1 cellular context compared by ENCODE assay signal in genomic region chr7:23183279-23184012, GRCh38.
TF ChIP-seq lines count a peak whose summit lies in the region.

No MANE protein-coding gene starts in this region.

TF ChIP-seq in GM12878, 131 proteins besides CTCF, POLR2A, EP300 and RAD21 (continued from another document and continues in another):
- TF ChIP-seq CEBPZ (IDR thresholded peaks at IDR 0.05; ENCODE audit: low read depth, low read length) (no peak), GATAD2B (conservative IDR thresholded peaks at IDR 0.05; ENCODE audit: low read depth) (0 out of 2 replicates have a peak, but pooled peaks have one; percentile 20), BHLHE40 (IDR thresholded peaks at IDR 0.05; ENCODE audit: borderline replicate concordance in 1 of 2, low read depth in 2 of 2, low read length in 1 of 2) (no peak), KAT2A (conservative IDR thresholded peaks at IDR 0.05; ENCODE audit: control insufficient read depth, low read depth, low read length) (no peak), SMAD5 (IDR thresholded peaks at IDR 0.05; ENCODE audit: low read depth) (no peak), ZNF207 (IDR thresholded peaks at IDR 0.05; ENCODE audit: borderline replicate concordance) (no peak), PKNOX1 (IDR thresholded peaks at IDR 0.05) (no peak), ELK1 (IDR thresholded peaks at IDR 0.05; ENCODE audit: low read depth, low read length) (no peak), SRF (IDR thresholded peaks at IDR 0.05; ENCODE audit: low read depth in 2 of 2, low read length in 2 of 2) (no peak), TCF7 (IDR thresholded peaks at IDR 0.05; ENCODE audit: borderline replicate concordance) (no peak), SMAD1 (IDR thresholded peaks at IDR 0.05; ENCODE audit: low read depth, partially characterized antibody) (no peak), ATF2 (IDR thresholded peaks at IDR 0.05; ENCODE audit: low read length) (no peak), IKZF1 (conservative IDR thresholded peaks at IDR 0.05) (peak; percentile 40; the same call in 1 of the 2 replicates), FOXK2 (IDR thresholded peaks at IDR 0.05) (no peak), PML (IDR thresholded peaks at IDR 0.05; ENCODE audit: low read length) (no peak), NFYA (IDR thresholded peaks at IDR 0.05; ENCODE audit: borderline replicate concordance, low read depth, low read length) (no peak), HCFC1 (IDR thresholded peaks at IDR 0.05; ENCODE audit: low read length) (no peak), POLR2AphosphoS5 (IDR thresholded peaks at IDR 0.05; ENCODE audit: low read length) (no peak), NRF1 (conservative IDR thresholded peaks at IDR 0.05; ENCODE audit: low read depth, low read length) (no peak), RELB (IDR thresholded peaks at IDR 0.05; ENCODE audit: low read depth) (no peak), IRF5 (IDR thresholded peaks at IDR 0.05; ENCODE audit: borderline replicate concordance) (no peak), EED (IDR thresholded peaks at IDR 0.05; ENCODE audit: low read depth) (no peak), MYB (IDR thresholded peaks at IDR 0.05; ENCODE audit: borderline replicate concordance, low read depth, low read length) (0 out of 2 replicates have a peak, but pooled peaks have one; percentile 23), MLLT1 (IDR thresholded peaks at IDR 0.05) (peak; percentile 83), EZH2 (IDR thresholded peaks at IDR 0.05; ENCODE audit: borderline replicate concordance, control insufficient read depth, low read depth, low read length) (no peak), MTA2 (IDR thresholded peaks at IDR 0.05; ENCODE audit: low read depth) (peak; percentile 26; the same call in 1 of the 2 replicates), SP1 (IDR thresholded peaks at IDR 0.05; ENCODE audit: low read depth, low read length) (no peak), SMARCA5 (IDR thresholded peaks at IDR 0.05) (no peak), ZBTB40 (IDR thresholded peaks at IDR 0.05; ENCODE audit: borderline replicate concordance) (0 out of 2 replicates have a peak, but pooled peaks have one; percentile 41), ZNF622 (IDR thresholded peaks at IDR 0.05) (no peak), ZBED1 (IDR thresholded peaks at IDR 0.05; ENCODE audit: borderline replicate concordance) (no peak), EGR1 (IDR thresholded peaks at IDR 0.05; ENCODE audit: borderline replicate concordance in 1 of 2, low read depth in 2 of 2, low read length in 2 of 2) (no peak), SREBF2 (IDR thresholded peaks at IDR 0.05; ENCODE audit: low read length) (no peak), NFIC (IDR thresholded peaks at IDR 0.05; ENCODE audit: low read depth, low read length) (peak; percentile 55; the same call in 1 of the 2 replicates), JUNB (IDR thresholded peaks at IDR 0.05) (peak; percentile 42), IRF4 (IDR thresholded peaks at IDR 0.05; ENCODE audit: low read depth, low read length) (no peak), RB1 (IDR thresholded peaks at IDR 0.05; ENCODE audit: borderline replicate concordance) (no peak), IRF3 (IDR thresholded peaks at IDR 0.05) (no peak), ZNF274 (IDR thresholded peaks at IDR 0.05; ENCODE audit: insufficient read depth, insufficient read length) (no peak), MAX (IDR thresholded peaks at IDR 0.05; ENCODE audit: low read depth, low read length) (no peak), BCL11A (IDR thresholded peaks at IDR 0.05; ENCODE audit: low read depth, low read length) (no peak), RFX5 (IDR thresholded peaks at IDR 0.05; ENCODE audit: low read depth, low read length) (no peak), BMI1 (IDR thresholded peaks at IDR 0.05; ENCODE audit: borderline replicate concordance) (no peak), SPI1 (IDR thresholded peaks at IDR 0.05; ENCODE audit: borderline replicate concordance, insufficient read depth, low read depth, low read length) (peak; percentile 86), CREM (IDR thresholded peaks at IDR 0.05; ENCODE audit: low read depth) (no peak), IKZF2 (IDR thresholded peaks at IDR 0.05) (peak; percentile 36 to 47; a peak in 3 of 4 replicates), POLR2AphosphoS2 (IDR thresholded peaks at IDR 0.05; ENCODE audit: low read depth, low read length) (no peak), ETV6 (conservative IDR thresholded peaks at IDR 0.05 in 1 of 2, IDR thresholded peaks at IDR 0.05 in 1 of 2; ENCODE audit: borderline replicate concordance in 1 of 2, low read depth in 1 of 2) (no peak), NR2F1 (conservative IDR thresholded peaks at IDR 0.05) (peak; percentile 52)
